In genomic region chr3:50156991-50157493, GRCh38 we compare ENCODE assay signal across 11 cellular contexts. TPM values are rescaled to one million over a fixed set of nuclear protein-coding genes. Genes with fewer than 3 reads are reported as not detected.
A peak's percentile ranks its signal among the peaks of the same experiment; 100 is the strongest.
DNase-seq lines count a peak whose midpoint lies in the region; ATAC-seq and TF ChIP-seq lines count a peak whose summit lies in the region.
"Had no signal": no experiment of that assay in that cellular context is flagged by ENCODE, and none has a peak within 500 bp of the region (broad histone marks: within the 10 kb centered on the region; RNA-seq: fewer than 3 reads in every experiment).

No MANE protein-coding gene starts in this region.

- no peaks in the 10 kb centered on the region for H3F3A ChIP-seq in neural cell (ENCODE audit: insufficient read depth, low read length, poor library complexity, severe bottlenecking)

- no peak for TF ChIP-seq EP300 in neural cell (conservative IDR thresholded peaks at IDR 0.05; ENCODE audit: poor library complexity, severe bottlenecking)

- no peaks in the 10 kb centered on the region for H3K27me3 ChIP-seq in neural cell (ENCODE audit: insufficient read depth, low read depth, low read length)

- H3K36me3 ChIP-seq in neural cell (ENCODE audit: insufficient read depth, low read length): no peaks in the 10 kb centered on the region

- peak overlapping the region; percentile 64 for H3K27ac ChIP-seq in neural cell (ENCODE audit: low read length)

- H3K9ac ChIP-seq in neural cell (ENCODE audit: low read length): peak overlapping the region; percentile 89

- H3K4me3 ChIP-seq in AG04449 (ENCODE audit: low read depth, low read length): peak overlapping the region; percentile 52
- H3K4me3 ChIP-seq in neural cell (ENCODE audit: low read length): peak overlapping the region; percentile 84

- H3K4me2 ChIP-seq in neural cell (ENCODE audit: low read length): peak overlapping the region; percentile 94

- TF ChIP-seq CTCF in AG04449 (IDR thresholded peaks at IDR 0.05; ENCODE audit: insufficient read depth, low read length, missing control alignments) (no peak), neural cell (IDR thresholded peaks at IDR 0.05; ENCODE audit: poor library complexity, severe bottlenecking) (no peak)

- CTCF ChIA-PET in AG04449 (lab: Yijun Ruan, JAX): interaction anchor here (0.7 to 1.5 kb wide), 7 partner anchors 14 to 70 kb away, joined by 3 to 6 read pairs (median 3); no protein-coding TSS in a partner anchor

- H3K79me2 ChIP-seq in neural cell (replicated peaks; ENCODE audit: insufficient read depth, low read length): peaks cover 15% of the 10 kb centered on the region

- ATAC-seq in esophagus mucosa: peak; percentile 22
- no peak for ATAC-seq in HG03565 (IDR thresholded peaks at IDR 0.05; ENCODE audit: unreplicated experiment)

- no peaks in the 10 kb centered on the region for H3K9me3 ChIP-seq in neural cell (ENCODE audit: low read length)

- POLR2A ChIA-PET in AG04449 (lab: Yijun Ruan, JAX): interaction anchor here (0.5 to 0.8 kb wide), 2 partner anchors 34 to 354 kb away, joined by 3 read pairs; partner anchors contain the start of gene INKA1

- DNase-seq in AG04449 (ENCODE audit: low read depth, low spot score): no peak
- peak; percentile 13 for DNase-seq in NCI-H2171 (lab: John Stamatoyannopoulos, UW)
- DNase-seq in RPMI8226: no peak
- no peak for DNase-seq in NCI-H1694 treated with DMSO at 0.1 percent for 48 hours (lab: John Stamatoyannopoulos, UW)
- DNase-seq in mucosa of gallbladder (ENCODE audit: low spot score): no peak
- DNase-seq: Karpas-422 had no signal

- H2AFZ ChIP-seq in neural cell (ENCODE audit: low read depth, low read length): peak overlapping the region; percentile 27

- no peaks in the 10 kb centered on the region for H4K20me1 ChIP-seq in neural cell (ENCODE audit: insufficient read depth)

- TF ChIP-seq RAD21 in neural cell (conservative IDR thresholded peaks at IDR 0.05): peak; percentile 5

- H3K9me2 ChIP-seq in neural cell (ENCODE audit: insufficient read depth, low read length): no peaks in the 10 kb centered on the region

TF ChIP-seq in neural cell, 6 proteins besides CTCF, POLR2A, EP300 and RAD21:
- TF ChIP-seq POLR2AphosphoS5 (IDR thresholded peaks at IDR 0.05) (peak; percentile 80), MXI1 (conservative IDR thresholded peaks at IDR 0.05; ENCODE audit: poor library complexity, severe bottlenecking) (no peak), TAF1 (IDR thresholded peaks at IDR 0.05; ENCODE audit: low read depth) (peak; percentile 32), REST (IDR thresholded peaks at IDR 0.05; ENCODE audit: borderline replicate concordance) (no peak)

RNA-seq across cellular contexts. Expression of gene SEMA3F, which starts 1.9 kb away (rescaled TPM):
- 72.7 TPM for total RNA-seq in esophagus mucosa
- 17.0 and 20.4 TPM in 2 replicates for polyA plus RNA-seq in neural cell
- polyA minus RNA-seq in neural cell: 23.3 and 28.0 TPM in 2 replicates
- total RNA-seq in mucosa of gallbladder: 34.1 TPM

RNA-seq across cellular contexts. Expression of gene GNAT1, which starts 34.4 kb away (rescaled TPM):
- total RNA-seq in esophagus mucosa (0.08 TPM), mucosa of gallbladder (not detected)
- polyA plus RNA-seq in neural cell: not detected in 2 replicates
- polyA minus RNA-seq in neural cell: 0.24 TPM in 1 of 2 replicates, not detected in the other
- total RNA-seq: Daoy; T-helper 2 cell treated with Interferon-gamma antibody and Interleukin-4, amounts not matched to agents 100 ng/mL and 5 ng/mL, for 36 hours had no signal

RNA-seq across cellular contexts. Expression of gene SLC38A3, which starts 48.0 kb away (rescaled TPM):
- total RNA-seq in esophagus mucosa (0.60 TPM), mucosa of gallbladder (2.2 TPM)
- polyA plus RNA-seq in neural cell: 0.66 TPM in 1 of 2 replicates, not detected in the other
- polyA minus RNA-seq in neural cell: 0.81 and 5.1 TPM in 2 replicates
- total RNA-seq: Daoy; T-helper 2 cell treated with Interferon-gamma antibody and Interleukin-4, amounts not matched to agents 100 ng/mL and 5 ng/mL, for 36 hours had no signal
